ENCODE assay signal across 8 cellular contexts in the genomic region with DNA sequence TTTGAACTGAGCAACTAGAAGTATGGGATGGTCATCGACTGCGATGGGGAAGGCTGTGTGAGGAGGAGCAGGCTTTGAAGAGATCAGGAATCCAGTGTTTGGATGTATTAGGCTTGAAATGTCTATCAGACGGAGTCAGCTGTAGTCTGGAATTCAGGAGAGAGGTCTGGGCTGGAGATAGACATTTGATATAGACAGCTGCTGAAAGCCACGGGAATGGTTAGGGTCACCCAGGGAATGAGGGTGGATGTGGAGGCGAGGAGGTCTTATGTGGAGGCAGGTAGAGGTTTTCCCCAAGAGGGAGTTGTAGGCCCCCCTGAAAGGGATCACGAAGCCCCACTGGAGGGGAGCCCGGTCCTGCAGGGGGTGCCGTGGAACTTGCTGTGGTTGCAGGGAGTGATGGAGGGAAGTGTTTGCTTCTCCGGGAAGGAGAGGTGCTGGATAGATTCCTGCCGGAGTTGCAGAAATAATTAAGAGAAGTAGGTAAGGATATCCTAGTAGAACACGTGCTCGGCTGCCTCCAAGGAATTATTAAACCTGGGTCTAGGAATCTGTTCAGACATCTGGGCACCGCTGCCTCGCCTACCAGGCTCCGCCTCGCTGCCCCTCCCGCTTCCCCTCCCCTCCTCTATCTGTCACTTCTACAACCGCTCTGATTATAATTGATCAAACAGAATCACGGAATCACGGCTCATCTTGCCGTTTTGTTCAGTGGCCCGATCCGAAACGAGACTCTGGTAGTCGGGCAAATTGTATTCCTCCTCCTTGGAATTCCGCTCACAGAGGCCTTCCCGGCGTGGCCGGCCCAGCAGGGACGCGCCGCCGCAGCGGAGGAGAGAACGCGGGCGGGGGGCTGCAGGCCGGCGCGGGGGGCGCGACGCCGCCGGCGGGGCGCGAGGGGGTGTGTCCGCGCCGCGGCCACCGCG. TPM values are rescaled to one million over a fixed set of nuclear protein-coding genes. Genes with fewer than 3 reads are reported as not detected.
A peak's percentile ranks its signal among the peaks of the same experiment; 100 is the strongest.
DNase-seq lines count a peak whose midpoint lies in the region; ATAC-seq and TF ChIP-seq lines count a peak whose summit lies in the region.

No MANE protein-coding gene starts in this region.

- no peaks in the 10 kb centered on the region for H3K4me1 ChIP-seq in testis

- H3K9me3 Mint-ChIP-seq in T-helper 1 cell treated with Interleukin-12 subunit alpha and Interleukin-12 subunit beta and Interleukin-4 antibody, amounts not matched to agents 30 μg/mL and 1 μg/mL, for 36 hours: no peaks in the 10 kb centered on the region
- no peaks in the 10 kb centered on the region for H3K9me3 Mint-ChIP-seq in activated CD4-positive, alpha-beta memory T cell treated with anti-CD3 and anti-CD28 coated beads, Interleukin-2, amount 10 ng/mL, durations not matched to agents 7 days and 5 days

- H3K4me3 Mint-ChIP-seq in T-helper 1 cell treated with Interleukin-12 subunit alpha and Interleukin-12 subunit beta and Interleukin-4 antibody, amounts not matched to agents 30 μg/mL and 1 μg/mL, for 36 hours: peak overlapping the region; percentile 70
- H3K4me3 Mint-ChIP-seq in activated CD4-positive, alpha-beta memory T cell treated with anti-CD3 and anti-CD28 coated beads, Interleukin-2, amount 10 ng/mL, durations not matched to agents 7 days and 5 days: peak overlapping the region; percentile 36

- H3K27ac ChIP-seq in testis: no peak overlapping the region

- no peaks in the 10 kb centered on the region for H3K36me3 ChIP-seq in testis (ENCODE audit: low read depth, missing control alignments)

- DNase-seq in T-helper 1 cell: no peak
- no peak for DNase-seq in activated CD4-positive, alpha-beta memory T cell treated with anti-CD3 and anti-CD28 coated beads, Interleukin-2, amount 10 ng/mL, durations not matched to agents 7 days and 5 days
- no peak for DNase-seq in testis
- no peak for DNase-seq in activated CD8-positive, alpha-beta memory T cell treated with anti-CD3 and anti-CD28 coated beads, Interleukin-2, amount 50 U/mL, for 4 hours
- no peak for DNase-seq in SKM-1 (lab: John Stamatoyannopoulos, UW; ENCODE audit: unreplicated experiment)

- no peaks in the 10 kb centered on the region for H3K9me3 ChIP-seq in iPS-18c (ENCODE audit: control insufficient read depth, insufficient read depth, low read length)
- H3K9me3 ChIP-seq in testis: no peaks in the 10 kb centered on the region

- peak overlapping the region; percentile 31; the same call in 1 of the 2 replicates for H3K4me3 ChIP-seq in iPS-18c (ENCODE audit: insufficient read depth, low read depth, low read length)
- peak overlapping the region; percentile 26 to 49 for H3K4me3 ChIP-seq in testis

- TF ChIP-seq POLR2A in testis (IDR thresholded peaks at IDR 0.05): no peak

- POLR2A ChIA-PET in activated CD4-positive, alpha-beta memory T cell treated with anti-CD3 and anti-CD28 coated beads, Interleukin-2, amount 10 ng/mL, durations not matched to agents 7 days and 5 days (lab: Charles Lee): interaction anchor here (1.0 kb wide), 1 partner anchor 12 kb away, joined by 4 read pairs; no protein-coding TSS in a partner anchor

- peaks cover 80% of the 10 kb centered on the region for H3K27me3 Mint-ChIP-seq in T-helper 1 cell treated with Interleukin-12 subunit alpha and Interleukin-12 subunit beta and Interleukin-4 antibody, amounts not matched to agents 30 μg/mL and 1 μg/mL, for 36 hours (ENCODE audit: low read depth)
- H3K27me3 Mint-ChIP-seq in activated CD4-positive, alpha-beta memory T cell treated with anti-CD3 and anti-CD28 coated beads, Interleukin-2, amount 10 ng/mL, durations not matched to agents 7 days and 5 days: peaks cover 78% of the 10 kb centered on the region

- intact Hi-C loops in testis (cut with DNase I; ENCODE audit: low total_unique reads): loop anchor here (10.0 kb wide), 2 partner anchors 233 to 533 kb away; no protein-coding TSS in a partner anchor

- H3K27me3 ChIP-seq in testis: no peaks in the 10 kb centered on the region

- TF ChIP-seq CTCF in testis (IDR thresholded peaks at IDR 0.05): no peak

- no peak for ATAC-seq in HG03565 (IDR thresholded peaks at IDR 0.05; ENCODE audit: unreplicated experiment)

- WGBS in testis, 2 donors: 11 to 12% methylated on average over 24 to 29 of the region's 54 CpGs

- H3K4me1 Mint-ChIP-seq in T-helper 1 cell treated with Interleukin-12 subunit alpha and Interleukin-12 subunit beta and Interleukin-4 antibody, amounts not matched to agents 30 μg/mL and 1 μg/mL, for 36 hours (ENCODE audit: low read depth): peaks cover 13% of the 10 kb centered on the region
- peaks cover 24% of the 10 kb centered on the region for H3K4me1 Mint-ChIP-seq in activated CD4-positive, alpha-beta memory T cell treated with anti-CD3 and anti-CD28 coated beads, Interleukin-2, amount 10 ng/mL, durations not matched to agents 7 days and 5 days

- H3K36me3 Mint-ChIP-seq in T-helper 1 cell treated with Interleukin-12 subunit alpha and Interleukin-12 subunit beta and Interleukin-4 antibody, amounts not matched to agents 30 μg/mL and 1 μg/mL, for 36 hours (ENCODE audit: low read depth): no peaks in the 10 kb centered on the region
- H3K36me3 Mint-ChIP-seq in activated CD4-positive, alpha-beta memory T cell treated with anti-CD3 and anti-CD28 coated beads, Interleukin-2, amount 10 ng/mL, durations not matched to agents 7 days and 5 days (ENCODE audit: low read depth): peaks cover 3% of the 10 kb centered on the region

- CTCF ChIA-PET in activated CD4-positive, alpha-beta memory T cell treated with anti-CD3 and anti-CD28 coated beads, Interleukin-2, amount 10 ng/mL, durations not matched to agents 7 days and 5 days (lab: Charles Lee): interaction anchor here (1.0 kb wide), 1 partner anchor 12 kb away, joined by 3 read pairs; no protein-coding TSS in a partner anchor

- H3K27ac Mint-ChIP-seq in T-helper 1 cell treated with Interleukin-12 subunit alpha and Interleukin-12 subunit beta and Interleukin-4 antibody, amounts not matched to agents 30 μg/mL and 1 μg/mL, for 36 hours: no peak overlapping the region
- H3K27ac Mint-ChIP-seq in activated CD4-positive, alpha-beta memory T cell treated with anti-CD3 and anti-CD28 coated beads, Interleukin-2, amount 10 ng/mL, durations not matched to agents 7 days and 5 days: no peak overlapping the region

RNA-seq across cellular contexts. Expression of a gene that starts 0.8 kb away (rescaled TPM):
- total RNA-seq in activated CD4-positive, alpha-beta memory T cell treated with anti-CD3 and anti-CD28 coated beads, Interleukin-2, amount 10 ng/mL, durations not matched to agents 7 days and 5 days: under 1 TPM; 0.30 TPM
- 10 to 100 TPM; 20.3 to 36.8 TPM for total RNA-seq in testis
- 32.0 TPM for polyA plus RNA-seq in testis (ENCODE audit: insufficient read depth, low read depth, low replicate concordance)

RNA-seq across cellular contexts. Expression of a gene that starts 47.7 kb away (rescaled TPM):
- total RNA-seq in activated CD4-positive, alpha-beta memory T cell treated with anti-CD3 and anti-CD28 coated beads, Interleukin-2, amount 10 ng/mL, durations not matched to agents 7 days and 5 days: 10 to 100 TPM; 17.8 to 18.6 TPM
- total RNA-seq in testis: 10 to 100 TPM; 36.6 to 40.0 TPM
- polyA plus RNA-seq in testis (ENCODE audit: insufficient read depth, low read depth, low replicate concordance): 56.1 TPM

Comparison
In these comparisons a context has a peak if more than half of its experiments do, and no peak if none do; other contexts are left out.
1. RNA of a gene that starts 0.8 kb away (total RNA-seq): 20.3 to 36.8 TPM in testis; 0.30 TPM in activated CD4-positive, alpha-beta memory T cell treated with anti-CD3 and anti-CD28 coated beads, Interleukin-2, amount 10 ng/mL, durations not matched to agents 7 days and 5 days; every median in the first group is over 10 times any median in the second.